7 cellular contexts compared by ENCODE assay signal in the genomic region with DNA sequence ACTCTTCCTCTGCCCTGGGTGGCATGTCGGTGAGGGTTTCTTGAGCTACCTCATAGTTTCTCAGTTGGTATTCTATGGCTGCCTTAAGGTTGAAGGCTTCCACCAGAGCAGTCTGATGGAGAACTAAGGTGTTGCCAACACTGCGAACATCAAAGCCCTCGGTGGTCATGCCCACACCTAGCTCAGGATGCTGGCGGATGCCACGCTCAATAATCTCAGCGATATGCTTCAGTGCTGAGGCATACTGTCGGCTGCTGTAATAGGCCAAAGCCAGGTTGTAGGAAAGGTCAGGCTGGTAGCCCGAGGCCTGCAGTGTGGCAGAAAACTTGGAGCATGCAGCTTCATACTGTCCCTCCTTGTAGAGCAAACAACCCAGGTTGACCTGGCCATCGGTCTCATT.
DNase-seq lines count a peak whose midpoint lies in the region; ATAC-seq and TF ChIP-seq lines count a peak whose summit lies in the region.

No MANE protein-coding gene starts in this region.

- H3K27ac ChIP-seq in HEK293 (ENCODE audit: extremely low read depth, low read depth, low read length), result no peak overlapping the region; the same call in 1 of the 2 replicates

- H3K36me3 ChIP-seq in HEK293 (ENCODE audit: control insufficient read depth in 2 of 2, insufficient read depth in 1 of 2, low read length in 2 of 2) (no peaks in the 10 kb centered on the region), iPS-15b (ENCODE audit: control insufficient read depth, insufficient read depth, low read length) (no peaks in the 10 kb centered on the region)

- H3K9me3 ChIP-seq in HEK293 (ENCODE audit: control insufficient read depth, insufficient read depth, low read depth, low read length), result no peaks in the 10 kb centered on the region
- no peaks in the 10 kb centered on the region for H3K9me3 ChIP-seq in iPS-15b (ENCODE audit: control insufficient read depth, insufficient read depth, low read length)

- no peak for DNase-seq in activated CD4-positive, alpha-beta memory T cell treated with anti-CD3 and anti-CD28 coated beads for 36 hours
- no peak for DNase-seq in stimulated activated effector memory CD8-positive, alpha-beta T cell treated with anti-CD3 and anti-CD28 coated beads, Interleukin-12 subunit alpha, Interleukin-12 subunit beta, amount 100 ng/mL, for 72 hours (ENCODE audit: low spot score in 2 of 2)
- DNase-seq in left colon (no peak), GM10248 (ENCODE audit: extremely low spot score) (no peak)

- peaks cover 4% of the 10 kb centered on the region for H3K4me1 Mint-ChIP-seq in activated CD4-positive, alpha-beta memory T cell treated with anti-CD3 and anti-CD28 coated beads for 36 hours (ENCODE audit: low read depth)
- H3K4me1 Mint-ChIP-seq in stimulated activated effector memory CD8-positive, alpha-beta T cell treated with anti-CD3 and anti-CD28 coated beads, Interleukin-12 subunit alpha, Interleukin-12 subunit beta, amount 100 ng/mL, for 72 hours, result peaks cover 12% of the 10 kb centered on the region

- intact Hi-C loops in activated CD4-positive, alpha-beta memory T cell treated with anti-CD3 and anti-CD28 coated beads for 36 hours (cut with micrococcal nuclease), result loop anchor here (1.0 to 5.0 kb wide), 3 partner anchors 65 to 286 kb away; a partner anchor contains a TSS
- intact Hi-C loops in left colon (cut with DNase I, micrococcal nuclease), result loop anchor here in 1 of 2 donors (10.0 kb wide), 1 partner anchor 63 kb away; a partner anchor contains a TSS

- no peak overlapping the region for H3K9ac ChIP-seq in iPS-15b (ENCODE audit: low read depth, low read length)

- H3K27ac Mint-ChIP-seq in activated CD4-positive, alpha-beta memory T cell treated with anti-CD3 and anti-CD28 coated beads for 36 hours, result peak overlapping the region; percentile 99
- H3K27ac Mint-ChIP-seq in stimulated activated effector memory CD8-positive, alpha-beta T cell treated with anti-CD3 and anti-CD28 coated beads, Interleukin-12 subunit alpha, Interleukin-12 subunit beta, amount 100 ng/mL, for 72 hours, result peak overlapping the region; percentile 100

- H3K4me3 ChIP-seq in HEK293 (ENCODE audit: low read depth, low read length) (peak overlapping the region; percentile 52), iPS-15b (ENCODE audit: low read depth, low read length) (peak overlapping the region; percentile 99)

- CTCF ChIA-PET in HEK293 (lab: Yijun Ruan, JAX), result no interaction called here
- CTCF ChIA-PET in activated CD4-positive, alpha-beta memory T cell treated with anti-CD3 and anti-CD28 coated beads for 36 hours (lab: Charles Lee), result interaction anchor here (1.4 kb wide), 1 partner anchor 14 kb away, joined by 4 read pairs; no protein-coding TSS in a partner anchor
- CTCF ChIA-PET in GM10248 (lab: Yijun Ruan, JAX), result interaction anchor here (1.6 to 3.4 kb wide), 3 partner anchors 13 to 24 kb away, joined by 4 to 17 read pairs (median 5); no protein-coding TSS in a partner anchor

- H3K27me3 ChIP-seq in iPS-15b (ENCODE audit: control insufficient read depth, insufficient read depth, low read length), result no peaks in the 10 kb centered on the region

- H3K4me3 Mint-ChIP-seq in activated CD4-positive, alpha-beta memory T cell treated with anti-CD3 and anti-CD28 coated beads for 36 hours, result peak overlapping the region; percentile 92
- H3K4me3 Mint-ChIP-seq in stimulated activated effector memory CD8-positive, alpha-beta T cell treated with anti-CD3 and anti-CD28 coated beads, Interleukin-12 subunit alpha, Interleukin-12 subunit beta, amount 100 ng/mL, for 72 hours, result peak overlapping the region; percentile 89

- no peaks in the 10 kb centered on the region for H3K36me3 Mint-ChIP-seq in activated CD4-positive, alpha-beta memory T cell treated with anti-CD3 and anti-CD28 coated beads for 36 hours
- H3K36me3 Mint-ChIP-seq in stimulated activated effector memory CD8-positive, alpha-beta T cell treated with anti-CD3 and anti-CD28 coated beads, Interleukin-12 subunit alpha, Interleukin-12 subunit beta, amount 100 ng/mL, for 72 hours, result peaks cover 9% of the 10 kb centered on the region

- TF ChIP-seq CTCF in HEK293 (tag by site-specific recombination; IDR thresholded peaks at IDR 0.05) (no peak), GM10248 (IDR thresholded peaks at IDR 0.05; ENCODE audit: control extremely low read depth, extremely low read depth, low read depth, missing control alignments) (no peak)

- peaks cover 4% of the 10 kb centered on the region for H3K27me3 Mint-ChIP-seq in activated CD4-positive, alpha-beta memory T cell treated with anti-CD3 and anti-CD28 coated beads for 36 hours

- no peaks in the 10 kb centered on the region for H3K4me1 ChIP-seq in HEK293 (ENCODE audit: control insufficient read depth, insufficient read depth, low read length)
- H3K4me1 ChIP-seq in iPS-15b (ENCODE audit: control insufficient read depth, insufficient read depth, low read length), result no peaks in the 10 kb centered on the region

- no peak for ATAC-seq in stimulated activated effector memory CD8-positive, alpha-beta T cell treated with anti-CD3 and anti-CD28 coated beads, Interleukin-12 subunit alpha, Interleukin-12 subunit beta, amount 100 ng/mL, for 72 hours
- ATAC-seq in GM18498 (IDR thresholded peaks at IDR 0.05; ENCODE audit: unreplicated experiment), result no peak
- ATAC-seq in left colon, result no peak

- POLR2A ChIA-PET in HEK293 (lab: Yijun Ruan, JAX) (no interaction called here), GM10248 (lab: Yijun Ruan, JAX) (no interaction called here)
- POLR2A ChIA-PET in activated CD4-positive, alpha-beta memory T cell treated with anti-CD3 and anti-CD28 coated beads for 36 hours (lab: Charles Lee), result interaction anchor here (0.6 kb wide), 1 partner anchor 390 kb away, joined by 4 read pairs; no protein-coding TSS in a partner anchor

- peaks cover 2% of the 10 kb centered on the region for H3K9me3 Mint-ChIP-seq in activated CD4-positive, alpha-beta memory T cell treated with anti-CD3 and anti-CD28 coated beads for 36 hours
- no peaks in the 10 kb centered on the region for H3K9me3 Mint-ChIP-seq in stimulated activated effector memory CD8-positive, alpha-beta T cell treated with anti-CD3 and anti-CD28 coated beads, Interleukin-12 subunit alpha, Interleukin-12 subunit beta, amount 100 ng/mL, for 72 hours

TF ChIP-seq in HEK293, 187 proteins besides CTCF, POLR2A, EP300 and RAD21:
- TF ChIP-seq, protein P1, sequence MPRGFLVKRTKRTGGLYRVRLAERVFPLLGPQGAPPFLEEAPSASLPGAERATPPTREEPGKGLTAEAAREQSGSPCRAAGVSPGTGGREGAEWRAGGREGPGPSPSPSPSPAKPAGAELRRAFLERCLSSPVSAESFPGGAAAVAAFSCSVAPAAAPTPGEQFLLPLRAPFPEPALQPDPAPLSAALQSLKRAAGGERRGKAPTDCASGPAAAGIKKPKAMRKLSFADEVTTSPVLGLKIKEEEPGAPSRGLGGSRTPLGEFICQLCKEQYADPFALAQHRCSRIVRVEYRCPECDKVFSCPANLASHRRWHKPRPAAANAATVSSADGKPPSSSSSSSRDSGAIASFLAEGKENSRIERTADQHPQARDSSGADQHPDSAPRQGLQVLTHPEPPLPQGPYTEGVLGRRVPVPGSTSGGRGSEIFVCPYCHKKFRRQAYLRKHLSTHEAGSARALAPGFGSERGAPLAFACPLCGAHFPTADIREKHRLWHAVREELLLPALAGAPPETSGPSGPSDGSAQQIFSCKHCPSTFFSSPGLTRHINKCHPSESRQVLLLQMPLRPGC (tag by site-specific recombination; IDR thresholded peaks at IDR 0.05), result no peak
- TF ChIP-seq ZNF239 (tag by site-specific recombination; IDR thresholded peaks at IDR 0.05), result no peak
- no peak for TF ChIP-seq ZNF571 (tag by site-specific recombination; IDR thresholded peaks at IDR 0.05)
- TF ChIP-seq, protein P2, sequence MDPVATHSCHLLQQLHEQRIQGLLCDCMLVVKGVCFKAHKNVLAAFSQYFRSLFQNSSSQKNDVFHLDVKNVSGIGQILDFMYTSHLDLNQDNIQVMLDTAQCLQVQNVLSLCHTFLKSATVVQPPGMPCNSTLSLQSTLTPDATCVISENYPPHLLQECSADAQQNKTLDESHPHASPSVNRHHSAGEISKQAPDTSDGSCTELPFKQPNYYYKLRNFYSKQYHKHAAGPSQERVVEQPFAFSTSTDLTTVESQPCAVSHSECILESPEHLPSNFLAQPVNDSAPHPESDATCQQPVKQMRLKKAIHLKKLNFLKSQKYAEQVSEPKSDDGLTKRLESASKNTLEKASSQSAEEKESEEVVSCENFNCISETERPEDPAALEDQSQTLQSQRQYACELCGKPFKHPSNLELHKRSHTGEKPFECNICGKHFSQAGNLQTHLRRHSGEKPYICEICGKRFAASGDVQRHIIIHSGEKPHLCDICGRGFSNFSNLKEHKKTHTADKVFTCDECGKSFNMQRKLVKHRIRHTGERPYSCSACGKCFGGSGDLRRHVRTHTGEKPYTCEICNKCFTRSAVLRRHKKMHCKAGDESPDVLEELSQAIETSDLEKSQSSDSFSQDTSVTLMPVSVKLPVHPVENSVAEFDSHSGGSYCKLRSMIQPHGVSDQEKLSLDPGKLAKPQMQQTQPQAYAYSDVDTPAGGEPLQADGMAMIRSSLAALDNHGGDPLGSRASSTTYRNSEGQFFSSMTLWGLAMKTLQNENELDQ (tag by site-specific recombination; IDR thresholded peaks at IDR 0.05; ENCODE audit: low read depth), result no peak
- no peak for TF ChIP-seq SCRT1 (tag by site-specific recombination; IDR thresholded peaks at IDR 0.05; ENCODE audit: borderline replicate concordance)
- TF ChIP-seq EGR2 (tag by site-specific recombination; IDR thresholded peaks at IDR 0.05; ENCODE audit: low read depth), result no peak
- no peak for TF ChIP-seq MYNN (tag by site-specific recombination; IDR thresholded peaks at IDR 0.05; ENCODE audit: borderline replicate concordance)
- no peak for TF ChIP-seq ZNF24 (tag by site-specific recombination; IDR thresholded peaks at IDR 0.05)
